In the genomic region with DNA sequence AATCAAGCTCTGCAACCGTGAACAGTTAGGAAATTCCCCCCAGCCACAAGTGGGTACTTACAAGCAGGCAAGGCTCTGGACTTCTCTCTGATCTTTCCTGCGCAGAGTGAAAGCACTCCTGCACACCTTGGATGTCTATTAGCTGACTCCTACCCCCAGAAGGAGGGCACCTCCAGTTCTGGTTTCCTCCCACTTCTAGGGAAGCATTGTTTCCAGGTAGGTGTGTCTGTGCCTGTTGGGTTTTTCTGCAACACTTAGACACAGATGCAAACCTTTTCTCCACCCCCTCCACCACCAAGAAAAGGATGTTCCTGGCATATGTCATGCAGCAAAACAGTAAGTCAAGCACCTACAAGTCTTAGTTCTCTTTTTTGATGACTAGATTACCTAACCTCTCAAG, we compare ENCODE assay signal across 8 cellular contexts. TPM values are rescaled to one million over a fixed set of nuclear protein-coding genes. Genes with fewer than 3 reads are reported as not detected.
A peak's percentile ranks its signal among the peaks of the same experiment; 100 is the strongest.
DNase-seq lines count a peak whose midpoint lies in the region; ATAC-seq and TF ChIP-seq lines count a peak whose summit lies in the region.

A gene with protein sequence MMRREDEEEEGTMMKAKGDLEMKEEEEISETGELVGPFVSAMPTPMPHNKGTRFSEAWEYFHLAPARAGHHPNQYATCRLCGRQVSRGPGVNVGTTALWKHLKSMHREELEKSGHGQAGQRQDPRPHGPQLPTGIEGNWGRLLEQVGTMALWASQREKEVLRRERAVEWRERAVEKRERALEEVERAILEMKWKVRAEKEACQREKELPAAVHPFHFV (minus strand): TSS at position 108 of the 400 bp plus-strand sequence. CDS start 1,145 bp downstream, outside the sequence.

- WGBS in SK-N-SH (ENCODE audit: low lambda C conversion rate): 59% methylated on average over 1 of the region's 2 CpGs

- H3K4me1 ChIP-seq in SK-N-SH (ENCODE audit: control insufficient read depth in 1 of 2, insufficient read depth in 2 of 2, low read depth in 1 of 2, low read length in 1 of 2): peaks cover 0 to 47% of the 10 kb centered on the region in 2 experiments; a peak in 3 of 4 replicates

- peak within 1 kb of the TSS; percentile 97 to 99 for H3K4me3 Mint-ChIP-seq in activated T-cell treated with anti-CD3 and anti-CD28 coated beads, Interleukin-2, amount 50 U/mL, for 72 hours

- H3F3A ChIP-seq in SK-N-SH (replicated peaks; ENCODE audit: insufficient read depth): peaks cover 25% of the 10 kb centered on the region

- no peaks in the 10 kb centered on the region for H3K9me3 ChIP-seq in SK-N-SH

- CTCF ChIA-PET in SK-N-SH (lab: Yijun Ruan, JAX): no interaction called here

- no peak for TF ChIP-seq EP300 in SK-N-SH (IDR thresholded peaks at IDR 0.05; ENCODE audit: borderline replicate concordance in 1 of 2, low read depth in 1 of 2, low read length in 1 of 2)

- no peaks in the 10 kb centered on the region for H3K27me3 ChIP-seq in SK-N-SH (ENCODE audit: insufficient read depth)

- TF ChIP-seq CTCF in SK-N-SH (IDR thresholded peaks at IDR 0.05): no peak

- POLR2A ChIA-PET in SK-N-SH (lab: Yijun Ruan, JAX): no interaction called here

- no peak within 1 kb of the TSS for H3K4me3 ChIP-seq in SK-N-SH (ENCODE audit: low read depth in 2 of 2, low read length in 1 of 2)

- H3K36me3 ChIP-seq in SK-N-SH (replicated peaks in 1 of 2; ENCODE audit: control insufficient read depth in 1 of 2, insufficient read depth in 2 of 2, low read length in 1 of 2): no peaks in the 10 kb centered on the region

- no peaks in the 10 kb centered on the region for H4K20me1 ChIP-seq in SK-N-SH (ENCODE audit: insufficient read depth)

- no peak for TF ChIP-seq RAD21 in SK-N-SH (IDR thresholded peaks at IDR 0.05; ENCODE audit: low read length)

- H3K4me2 ChIP-seq in SK-N-SH: peak within 1 kb of the TSS; percentile 32

- H3K36me3 Mint-ChIP-seq in activated T-cell treated with anti-CD3 and anti-CD28 coated beads, Interleukin-2, amount 50 U/mL, for 72 hours (ENCODE audit: insufficient read depth in 2 of 2): peaks cover 41 to 62% of the 10 kb centered on the region in 2 donors

- no peaks in the 10 kb centered on the region for H3K9me3 Mint-ChIP-seq in activated T-cell treated with anti-CD3 and anti-CD28 coated beads, Interleukin-2, amount 50 U/mL, for 72 hours

- peaks cover 65% of the 10 kb centered on the region for H3K4me1 Mint-ChIP-seq in activated T-cell treated with anti-CD3 and anti-CD28 coated beads, Interleukin-2, amount 50 U/mL, for 72 hours (ENCODE audit: low read depth)

- peak within 1 kb of the TSS; percentile 23; the same call in 1 of the 2 replicates for H2AFZ ChIP-seq in SK-N-SH (ENCODE audit: low read depth)

- H3K27ac Mint-ChIP-seq in activated T-cell treated with anti-CD3 and anti-CD28 coated beads, Interleukin-2, amount 50 U/mL, for 72 hours: peak within 1 kb of the TSS; percentile 100

- no peaks in the 10 kb centered on the region for H3K79me2 ChIP-seq in SK-N-SH (ENCODE audit: insufficient read depth)

- H3K27ac ChIP-seq in SK-N-SH (ENCODE audit: low read depth in 2 of 2, low read length in 1 of 2): peak within 1 kb of the TSS; percentile 16 to 68; a peak in 3 of 4 replicates

- ATAC-seq in SK-N-SH treated with all-trans-retinoic acid at 6 μM for 48 hours (no peak), HG02759 (IDR thresholded peaks at IDR 0.05; ENCODE audit: unreplicated experiment) (peak; percentile 46), GM18861 (IDR thresholded peaks at IDR 0.05; ENCODE audit: unreplicated experiment) (no peak)
- peak; percentile 67 to 77 for ATAC-seq in activated T-cell treated with anti-CD3 and anti-CD28 coated beads, Interleukin-2, amount 50 U/mL, for 72 hours (replicated peaks in 1 of 2)

- DNase-seq in SK-N-SH: no peak
- peak in 1 of 2 donors; percentile 63 for DNase-seq in activated T-cell treated with anti-CD3 and anti-CD28 coated beads, Interleukin-2, amount 50 U/mL, for 72 hours
- peak; percentile 59 for DNase-seq in renal cortical epithelial cell (ENCODE audit: low read depth)
- no peak for DNase-seq in NCI-H345 (lab: John Stamatoyannopoulos, UW)
- DNase-seq in LoVo (ENCODE audit: low spot score): no peak

- H3K27me3 Mint-ChIP-seq in activated T-cell treated with anti-CD3 and anti-CD28 coated beads, Interleukin-2, amount 50 U/mL, for 72 hours (ENCODE audit: low read depth): no peaks in the 10 kb centered on the region

- H3K9ac ChIP-seq in SK-N-SH: peak within 1 kb of the TSS; percentile 14; the same call in 1 of the 2 replicates

- no peaks in the 10 kb centered on the region for H3K9me2 ChIP-seq in SK-N-SH

TF ChIP-seq in SK-N-SH, 30 proteins besides CTCF, POLR2A, EP300 and RAD21 (continues in another document):
- TF ChIP-seq RXRA (IDR thresholded peaks at IDR 0.05; ENCODE audit: borderline replicate concordance, low read depth) (no peak), FOXJ3 (CRISPR knock-in tag; IDR thresholded peaks at IDR 0.05) (no peak), SIN3A (IDR thresholded peaks at IDR 0.05; ENCODE audit: borderline replicate concordance, low read depth, low read length) (no peak), NFIC (IDR thresholded peaks at IDR 0.05; ENCODE audit: borderline replicate concordance) (no peak), CHD2 (IDR thresholded peaks at IDR 0.05; ENCODE audit: low read length, partially characterized antibody) (no peak), MXI1 (IDR thresholded peaks at IDR 0.05; ENCODE audit: low read depth, low read length) (no peak), EZH2phosphoT487 (IDR thresholded peaks at IDR 0.05; ENCODE audit: borderline replicate concordance, low read depth) (no peak), TEAD4 (IDR thresholded peaks at IDR 0.05; ENCODE audit: borderline replicate concordance, insufficient read depth) (no peak), RFX5 (IDR thresholded peaks at IDR 0.05; ENCODE audit: low read length) (no peak), POLR2AphosphoS5 (IDR thresholded peaks at IDR 0.05; ENCODE audit: low read depth, low read length) (no peak), ELF1 (IDR thresholded peaks at IDR 0.05) (no peak)
- TF ChIP-seq, protein P1, sequence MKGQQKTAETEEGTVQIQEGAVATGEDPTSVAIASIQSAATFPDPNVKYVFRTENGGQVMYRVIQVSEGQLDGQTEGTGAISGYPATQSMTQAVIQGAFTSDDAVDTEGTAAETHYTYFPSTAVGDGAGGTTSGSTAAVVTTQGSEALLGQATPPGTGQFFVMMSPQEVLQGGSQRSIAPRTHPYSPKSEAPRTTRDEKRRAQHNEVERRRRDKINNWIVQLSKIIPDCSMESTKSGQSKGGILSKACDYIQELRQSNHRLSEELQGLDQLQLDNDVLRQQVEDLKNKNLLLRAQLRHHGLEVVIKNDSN (IDR thresholded peaks at IDR 0.05; ENCODE audit: borderline replicate concordance, low read depth): no peak
- TF ChIP-seq, protein P2, sequence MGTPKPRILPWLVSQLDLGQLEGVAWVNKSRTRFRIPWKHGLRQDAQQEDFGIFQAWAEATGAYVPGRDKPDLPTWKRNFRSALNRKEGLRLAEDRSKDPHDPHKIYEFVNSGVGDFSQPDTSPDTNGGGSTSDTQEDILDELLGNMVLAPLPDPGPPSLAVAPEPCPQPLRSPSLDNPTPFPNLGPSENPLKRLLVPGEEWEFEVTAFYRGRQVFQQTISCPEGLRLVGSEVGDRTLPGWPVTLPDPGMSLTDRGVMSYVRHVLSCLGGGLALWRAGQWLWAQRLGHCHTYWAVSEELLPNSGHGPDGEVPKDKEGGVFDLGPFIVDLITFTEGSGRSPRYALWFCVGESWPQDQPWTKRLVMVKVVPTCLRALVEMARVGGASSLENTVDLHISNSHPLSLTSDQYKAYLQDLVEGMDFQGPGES (IDR thresholded peaks at IDR 0.05; ENCODE audit: low read depth, low read length): no peak

TF ChIP-seq in SK-N-SH treated with all-trans-retinoic acid at 6 μM for 48 hours, 23 proteins besides CTCF, POLR2A, EP300 and RAD21 (continues in another document):
- TF ChIP-seq, protein P3, sequence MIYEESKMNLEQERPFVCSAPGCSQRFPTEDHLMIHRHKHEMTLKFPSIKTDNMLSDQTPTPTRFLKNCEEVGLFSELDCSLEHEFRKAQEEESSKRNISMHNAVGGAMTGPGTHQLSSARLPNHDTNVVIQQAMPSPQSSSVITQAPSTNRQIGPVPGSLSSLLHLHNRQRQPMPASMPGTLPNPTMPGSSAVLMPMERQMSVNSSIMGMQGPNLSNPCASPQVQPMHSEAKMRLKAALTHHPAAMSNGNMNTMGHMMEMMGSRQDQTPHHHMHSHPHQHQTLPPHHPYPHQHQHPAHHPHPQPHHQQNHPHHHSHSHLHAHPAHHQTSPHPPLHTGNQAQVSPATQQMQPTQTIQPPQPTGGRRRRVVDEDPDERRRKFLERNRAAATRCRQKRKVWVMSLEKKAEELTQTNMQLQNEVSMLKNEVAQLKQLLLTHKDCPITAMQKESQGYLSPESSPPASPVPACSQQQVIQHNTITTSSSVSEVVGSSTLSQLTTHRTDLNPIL (CRISPR knock-in tag; IDR thresholded peaks at IDR 0.05; ENCODE audit: low read depth): no peak
- TF ChIP-seq, protein P4, sequence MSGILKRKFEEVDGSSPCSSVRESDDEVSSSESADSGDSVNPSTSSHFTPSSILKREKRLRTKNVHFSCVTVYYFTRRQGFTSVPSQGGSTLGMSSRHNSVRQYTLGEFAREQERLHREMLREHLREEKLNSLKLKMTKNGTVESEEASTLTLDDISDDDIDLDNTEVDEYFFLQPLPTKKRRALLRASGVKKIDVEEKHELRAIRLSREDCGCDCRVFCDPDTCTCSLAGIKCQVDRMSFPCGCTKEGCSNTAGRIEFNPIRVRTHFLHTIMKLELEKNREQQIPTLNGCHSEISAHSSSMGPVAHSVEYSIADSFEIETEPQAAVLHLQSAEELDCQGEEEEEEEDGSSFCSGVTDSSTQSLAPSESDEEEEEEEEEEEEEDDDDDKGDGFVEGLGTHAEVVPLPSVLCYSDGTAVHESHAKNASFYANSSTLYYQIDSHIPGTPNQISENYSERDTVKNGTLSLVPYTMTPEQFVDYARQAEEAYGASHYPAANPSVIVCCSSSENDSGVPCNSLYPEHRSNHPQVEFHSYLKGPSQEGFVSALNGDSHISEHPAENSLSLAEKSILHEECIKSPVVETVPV (CRISPR knock-in tag; IDR thresholded peaks at IDR 0.05): no peak
- TF ChIP-seq GLIS3 (CRISPR knock-in tag; IDR thresholded peaks at IDR 0.05) (no peak), ARNTL (CRISPR knock-in tag; IDR thresholded peaks at IDR 0.05; ENCODE audit: borderline replicate concordance, low read depth) (no peak)

RNA-seq across cellular contexts. Expression of the gene that starts here (rescaled TPM):
- 0.76 and 1.3 TPM in 2 replicates for polyA plus RNA-seq in SK-N-SH (2012; rRNA removed)
- polyA plus RNA-seq in SK-N-SH (2012; cell fraction: cytosol; rRNA removed): 1.3 and 1.4 TPM in 2 replicates
- 0.47 and 0.83 TPM in 2 replicates for polyA plus RNA-seq in SK-N-SH (2012; cell fraction: nucleus; rRNA removed)
- 100 to 1,000 TPM; 360 to 597 TPM for total RNA-seq in activated T-cell treated with anti-CD3 and anti-CD28 coated beads, Interleukin-2, amount 50 U/mL, for 72 hours
- 13.5 and 15.2 TPM in 2 replicates for total RNA-seq in renal cortical epithelial cell

Comparison
In these comparisons a context has a peak if more than half of its experiments do, and no peak if none do; other contexts are left out.
1. RNA of the gene that starts here (total RNA-seq): 360 to 597 TPM in activated T-cell treated with anti-CD3 and anti-CD28 coated beads, Interleukin-2, amount 50 U/mL, for 72 hours; 13.5 to 15.2 TPM in renal cortical epithelial cell; every median in the first group is over 10 times any median in the second.
2. ATAC-seq: peak in HG02759 (single experiment) and activated T-cell treated with anti-CD3 and anti-CD28 coated beads, Interleukin-2, amount 50 U/mL, for 72 hours (2 of 2); none in SK-N-SH treated with all-trans-retinoic acid at 6 μM for 48 hours (single experiment) and GM18861 (single experiment).